In the genomic region with DNA sequence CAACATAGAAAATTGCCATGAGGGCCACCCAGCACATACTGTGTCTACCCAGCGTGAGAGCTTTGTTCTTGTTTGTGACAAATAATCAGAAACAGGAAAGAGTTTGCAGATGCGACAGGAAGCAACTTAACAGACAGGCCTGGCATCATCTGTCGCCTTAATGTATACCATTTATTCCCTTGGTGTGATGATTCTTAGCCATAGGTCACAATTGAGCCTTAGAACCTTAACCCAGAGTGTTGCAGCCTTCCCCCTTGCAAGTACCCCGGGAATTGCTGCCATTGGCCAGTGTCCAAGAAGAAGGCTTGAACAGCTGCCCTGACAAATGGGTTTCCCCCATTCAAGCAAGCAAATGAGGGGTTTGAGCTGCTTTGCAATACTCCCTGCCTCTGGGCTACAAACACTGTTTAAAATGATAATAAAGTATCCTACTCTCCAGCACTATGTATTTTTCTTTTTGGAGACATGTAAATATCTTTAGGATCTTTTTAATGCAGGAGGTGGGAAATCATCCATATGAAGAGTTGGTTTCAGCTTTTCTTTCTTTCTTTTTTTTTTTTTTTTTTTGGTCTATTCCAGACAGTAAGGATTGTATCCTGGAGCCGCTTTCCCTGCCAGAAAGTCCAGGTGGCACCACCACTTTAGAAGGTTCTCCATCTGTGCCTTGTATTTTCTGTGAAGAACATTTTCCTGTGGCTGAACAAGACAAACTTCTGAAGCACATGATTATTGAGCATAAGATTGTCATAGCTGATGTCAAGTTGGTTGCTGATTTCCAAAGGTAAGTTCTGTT, we compare ENCODE assay signal across 8 cellular contexts.
DNase-seq lines count a peak whose midpoint lies in the region; ATAC-seq and TF ChIP-seq lines count a peak whose summit lies in the region.

No MANE protein-coding gene starts in this region.

- H3K4me3 Mint-ChIP-seq in GM23338 (no peak overlapping the region), HFFc6 (no peak overlapping the region)
- no peak overlapping the region for H3K4me3 Mint-ChIP-seq in activated T-helper 2 cell treated with anti-CD3 and anti-CD28 coated beads, Interferon-gamma antibody, Interleukin-2, Interleukin-4, amounts not matched to agents 10 μg/mL and 5 μg/mL and 100 μg/mL, durations not matched to agents 14 hours and 24 hours and 36 hours (ENCODE audit: low read depth)

- H3K79me2 ChIP-seq in GM23338 (replicated peaks; ENCODE audit: insufficient read depth) = peaks cover 4% of the 10 kb centered on the region

- no peak; the same call in 2 of the 3 replicates for ATAC-seq in GM23338

- H3K36me3 Mint-ChIP-seq in GM23338 (ENCODE audit: low read depth) (peaks cover 6% of the 10 kb centered on the region; the same call in 2 of the 3 replicates), HFFc6 (ENCODE audit: low read depth) (no peaks in the 10 kb centered on the region)
- H3K36me3 Mint-ChIP-seq in activated T-helper 2 cell treated with anti-CD3 and anti-CD28 coated beads, Interferon-gamma antibody, Interleukin-2, Interleukin-4, amounts not matched to agents 10 μg/mL and 5 μg/mL and 100 μg/mL, durations not matched to agents 14 hours and 24 hours and 36 hours (ENCODE audit: low read depth) = peaks cover 4% of the 10 kb centered on the region

- 0 out of 2 replicates have a peak overlapping the region, but pooled peaks have one; percentile 37 for H3K27ac Mint-ChIP-seq in GM23338
- no peak overlapping the region for H3K27ac Mint-ChIP-seq in activated T-helper 2 cell treated with anti-CD3 and anti-CD28 coated beads, Interferon-gamma antibody, Interleukin-2, Interleukin-4, amounts not matched to agents 10 μg/mL and 5 μg/mL and 100 μg/mL, durations not matched to agents 14 hours and 24 hours and 36 hours
- H3K27ac Mint-ChIP-seq in HFFc6 = no peak overlapping the region

- no peaks in the 10 kb centered on the region for H3K27me3 ChIP-seq in GM23338 (ENCODE audit: insufficient read depth)

- H3K27ac ChIP-seq in GM23338 (ENCODE audit: low read depth) = 0 out of 2 replicates have a peak overlapping the region, but pooled peaks have one; percentile 52

- intact Hi-C loops in activated T-helper 2 cell treated with anti-CD3 and anti-CD28 coated beads, Interferon-gamma antibody, Interleukin-2, Interleukin-4, amounts not matched to agents 10 μg/mL and 5 μg/mL and 100 μg/mL, durations not matched to agents 14 hours and 24 hours and 36 hours (cut with micrococcal nuclease) = no loop called here

- H3K36me3 ChIP-seq in GM23338 (ENCODE audit: insufficient read depth) = no peaks in the 10 kb centered on the region

- H3K4me2 ChIP-seq in GM23338 = no peak overlapping the region; the same call in 1 of the 2 replicates

- in situ Hi-C loops in GM13977 (cut with MboI; ENCODE audit: low pct_unique_long_range_greater_than_20kb, low sequenced_read_pairs, unreplicated experiment) = no loop called here

- no peak overlapping the region for H3K4me3 ChIP-seq in GM23338

- no peaks in the 10 kb centered on the region for H3F3A ChIP-seq in GM23338 (replicated peaks; ENCODE audit: low read depth)

- H3K9me3 Mint-ChIP-seq in GM23338 (no peaks in the 10 kb centered on the region), HFFc6 (no peaks in the 10 kb centered on the region)
- no peaks in the 10 kb centered on the region for H3K9me3 Mint-ChIP-seq in activated T-helper 2 cell treated with anti-CD3 and anti-CD28 coated beads, Interferon-gamma antibody, Interleukin-2, Interleukin-4, amounts not matched to agents 10 μg/mL and 5 μg/mL and 100 μg/mL, durations not matched to agents 14 hours and 24 hours and 36 hours

- peaks cover 19% of the 10 kb centered on the region for H3K4me1 Mint-ChIP-seq in GM23338
- peaks cover 7% of the 10 kb centered on the region for H3K4me1 Mint-ChIP-seq in activated T-helper 2 cell treated with anti-CD3 and anti-CD28 coated beads, Interferon-gamma antibody, Interleukin-2, Interleukin-4, amounts not matched to agents 10 μg/mL and 5 μg/mL and 100 μg/mL, durations not matched to agents 14 hours and 24 hours and 36 hours (ENCODE audit: low read depth)
- peaks cover 23% of the 10 kb centered on the region for H3K4me1 Mint-ChIP-seq in HFFc6 (ENCODE audit: low read depth)

- peaks cover 9% of the 10 kb centered on the region for H3K4me1 ChIP-seq in GM23338 (ENCODE audit: insufficient read depth)

- peak; percentile 6 for DNase-seq in GM13977 (ENCODE audit: low spot score)
- DNase-seq in GM23338 (ENCODE audit: low spot score) = no peak
- DNase-seq in NCI-H1092 (lab: John Stamatoyannopoulos, UW) = peak; percentile 95
- peak; percentile 71 for DNase-seq in cerebellum (ENCODE audit: low spot score)
- DNase-seq in AG08395 (ENCODE audit: low spot score) = no peak
- DNase-seq in activated T-helper 2 cell treated with anti-CD3 and anti-CD28 coated beads, Interferon-gamma antibody, Interleukin-2, Interleukin-4, amounts not matched to agents 10 μg/mL and 5 μg/mL and 100 μg/mL, durations not matched to agents 14 hours and 24 hours and 36 hours (ENCODE audit: low spot score) = no peak
- DNase-seq in activated T-cell treated with anti-CD3 and anti-CD28 coated beads, Interleukin-2, amount 50 U/mL, for 48 hours = no peak
- no peak for DNase-seq in HFFc6

- H2AFZ ChIP-seq in GM23338 = no peak overlapping the region

- H3K9me2 ChIP-seq in GM23338 (ENCODE audit: insufficient read depth) = no peaks in the 10 kb centered on the region

- peaks cover 2% of the 10 kb centered on the region for H3K27me3 Mint-ChIP-seq in GM23338 (ENCODE audit: insufficient read depth, low read depth, poor library complexity)
- no peaks in the 10 kb centered on the region for H3K27me3 Mint-ChIP-seq in activated T-helper 2 cell treated with anti-CD3 and anti-CD28 coated beads, Interferon-gamma antibody, Interleukin-2, Interleukin-4, amounts not matched to agents 10 μg/mL and 5 μg/mL and 100 μg/mL, durations not matched to agents 14 hours and 24 hours and 36 hours (ENCODE audit: low read depth)
- no peaks in the 10 kb centered on the region for H3K27me3 Mint-ChIP-seq in HFFc6 (ENCODE audit: insufficient read depth)

- TF ChIP-seq CTCF in GM13977 (IDR thresholded peaks at IDR 0.05; ENCODE audit: extremely low read depth, insufficient read depth, missing control alignments) (no peak), GM23338 (conservative IDR thresholded peaks at IDR 0.05; ENCODE audit: low read depth in 2 of 2) (no peak), HFFc6 (IDR thresholded peaks at IDR 0.05) (no peak)

- H4K20me1 ChIP-seq in GM23338 (replicated peaks; ENCODE audit: insufficient read depth) = peaks cover 5% of the 10 kb centered on the region; the same call in 1 of the 2 replicates

TF ChIP-seq in GM23338, 12 proteins besides CTCF, POLR2A, EP300 and RAD21 (continues in another document):
- no peak for TF ChIP-seq CREB1 (CRISPR knock-in tag; IDR thresholded peaks at IDR 0.05; ENCODE audit: low read depth)
- TF ChIP-seq STAT1 (IDR thresholded peaks at IDR 0.05; ENCODE audit: unreplicated experiment) = no peak

Comparison
In these comparisons a context has a peak if more than half of its experiments do, and no peak if none do; other contexts are left out.
1. DNase-seq: peak in GM13977 (single experiment), NCI-H1092 (single experiment) and cerebellum (single experiment); none in GM23338 (single experiment), AG08395 (single experiment), activated T-helper 2 cell treated with anti-CD3 and anti-CD28 coated beads, Interferon-gamma antibody, Interleukin-2, Interleukin-4, amounts not matched to agents 10 μg/mL and 5 μg/mL and 100 μg/mL, durations not matched to agents 14 hours and 24 hours and 36 hours (single experiment), activated T-cell treated with anti-CD3 and anti-CD28 coated beads, Interleukin-2, amount 50 U/mL, for 48 hours (0 of 2) and HFFc6 (single experiment).